ENCODE assay signal across 2 cellular contexts in genomic region chr12:32296541-32296940, GRCh38.
TF ChIP-seq lines count a peak whose summit lies in the region.

No MANE protein-coding gene starts in this region.

TF ChIP-seq in liver, 16 proteins besides CTCF, POLR2A, EP300 and RAD21 (continued from another document):
- peak; percentile 25 to 54 for TF ChIP-seq HNF4A (conservative IDR thresholded peaks at IDR 0.05)
- no peak for TF ChIP-seq HNF4G (IDR thresholded peaks at IDR 0.05)
- TF ChIP-seq NR2F2 (IDR thresholded peaks at IDR 0.05) = no peak
- TF ChIP-seq REST (IDR thresholded peaks at IDR 0.05) = no peak
- TF ChIP-seq GABPA (IDR thresholded peaks at IDR 0.05 in 1 of 2, conservative IDR thresholded peaks at IDR 0.05 in 1 of 2) = no peak
- TF ChIP-seq MAX (IDR thresholded peaks at IDR 0.05) = peak; percentile 27
- no peak for TF ChIP-seq TAF1 (conservative IDR thresholded peaks at IDR 0.05)
- no peak for TF ChIP-seq ATF3 (IDR thresholded peaks at IDR 0.05)
- TF ChIP-seq EGR1 (IDR thresholded peaks at IDR 0.05; ENCODE audit: low read depth in 2 of 2) = no peak
- TF ChIP-seq FOXA1 (IDR thresholded peaks at IDR 0.05) = no peak
- peak in 1 of 2 donors; percentile 31 for TF ChIP-seq JUND (IDR thresholded peaks at IDR 0.05)
- TF ChIP-seq RXRA (IDR thresholded peaks at IDR 0.05) = peak; percentile 54 to 65
- no peak for TF ChIP-seq FOXA2 (IDR thresholded peaks at IDR 0.05)
- no peak for TF ChIP-seq YY1 (IDR thresholded peaks at IDR 0.05)

TF ChIP-seq in HepG2, 621 proteins besides CTCF, POLR2A, EP300 and RAD21:
- TF ChIP-seq MIXL1 (CRISPR knock-in tag; IDR thresholded peaks at IDR 0.05) (no peak), BORCS8-MEF2B (CRISPR knock-in tag; IDR thresholded peaks at IDR 0.05) (no peak), NFE2L2 (IDR thresholded peaks at IDR 0.05; ENCODE audit: low read length) (no peak), DNMT3B (CRISPR knock-in tag; conservative IDR thresholded peaks at IDR 0.05) (no peak), ZNF710 (CRISPR knock-in tag; IDR thresholded peaks at IDR 0.05; ENCODE audit: borderline replicate concordance) (no peak), ZNF251 (CRISPR knock-in tag; IDR thresholded peaks at IDR 0.05) (no peak), JUNB (CRISPR knock-in tag; IDR thresholded peaks at IDR 0.05; ENCODE audit: borderline replicate concordance) (no peak), YY1 (IDR thresholded peaks at IDR 0.05; ENCODE audit: insufficient read depth, insufficient replicate concordance, low read depth, low read length) (no peak), ZNF639 (CRISPR knock-in tag; conservative IDR thresholded peaks at IDR 0.05) (no peak), NR2F6 (IDR thresholded peaks at IDR 0.05) (no peak), NR2F6 (CRISPR knock-in tag; IDR thresholded peaks at IDR 0.05) (no peak), GZF1 (CRISPR knock-in tag; IDR thresholded peaks at IDR 0.05) (no peak), PLRG1 (conservative IDR thresholded peaks at IDR 0.05) (no peak), TAF15 (IDR thresholded peaks at IDR 0.05; ENCODE audit: low read depth, low read length, poor library complexity, severe bottlenecking) (no peak), ISX (CRISPR knock-in tag; conservative IDR thresholded peaks at IDR 0.05) (no peak), MAFF (IDR thresholded peaks at IDR 0.05; ENCODE audit: low read depth, low read length) (no peak), FIP1L1 (IDR thresholded peaks at IDR 0.05; ENCODE audit: borderline replicate concordance, insufficient read depth, low read depth, low read length) (no peak), SKI (IDR thresholded peaks at IDR 0.05; ENCODE audit: partially characterized antibody) (no peak), MXD1 (CRISPR knock-in tag; IDR thresholded peaks at IDR 0.05) (no peak), ZBTB34 (CRISPR knock-in tag; IDR thresholded peaks at IDR 0.05) (no peak)
TF ChIP-seq in HepG2: peak in this region for 0.
